ENCODE assay signal across 19 cellular contexts in the genomic region with DNA sequence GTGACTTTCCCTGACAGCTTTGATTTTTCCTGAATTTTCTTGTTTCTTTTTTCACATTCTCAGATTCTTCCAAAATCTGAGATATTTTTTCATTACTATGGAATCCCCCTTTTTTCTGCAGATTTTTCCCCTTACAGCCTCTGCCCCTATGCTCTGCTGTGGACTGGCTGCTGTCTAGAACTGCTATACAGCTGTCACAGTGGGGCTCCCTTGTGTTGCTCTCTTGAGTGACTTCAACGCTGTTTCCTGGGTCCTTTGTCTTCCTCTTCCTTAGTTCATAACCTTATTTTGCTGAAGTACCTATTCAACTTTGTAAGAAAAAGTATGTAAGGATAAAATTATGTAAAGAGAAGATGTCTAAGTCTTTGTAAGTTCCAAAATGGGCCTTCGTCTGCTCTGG.
"Had no signal": no experiment of that assay in that cellular context is flagged by ENCODE, and none has a peak within 500 bp of the region (broad histone marks: within the 10 kb centered on the region; RNA-seq: fewer than 3 reads in every experiment).

No MANE protein-coding gene starts in this region.

- H3K9me3 ChIP-seq: esophagus muscularis mucosa, gastroesophageal sphincter, heart left ventricle, left lung, lower lobe of right lung, mucosa of descending colon had no signal

- H3K27me3 Mint-ChIP-seq: naive B cell had no signal

- H3K27ac ChIP-seq: coronary artery, esophagus muscularis mucosa, foreskin keratinocyte, gastroesophageal sphincter, heart left ventricle, hepatocyte, left lung, lower lobe of right lung had no signal

- H2AFZ ChIP-seq: hepatocyte had no signal

- H3K9me3 Mint-ChIP-seq: mesothelial cell of epicardium, naive B cell had no signal

- H3K4me3 ChIP-seq: coronary artery, dorsolateral prefrontal cortex, esophagus muscularis mucosa, gastroesophageal sphincter, heart left ventricle, hepatocyte, left lung, lower lobe of right lung, mucosa of descending colon had no signal

- H3K4me1 Mint-ChIP-seq: naive B cell had no signal

- H3K36me3 Mint-ChIP-seq: mesothelial cell of epicardium, naive B cell had no signal

- H3K27me3 ChIP-seq: dorsolateral prefrontal cortex, foreskin keratinocyte, gastroesophageal sphincter, heart left ventricle, hepatocyte, left lung had no signal

- H3K27ac Mint-ChIP-seq: mesothelial cell of epicardium had no signal

- H3K4me2 ChIP-seq: hepatocyte had no signal

- H3K4me1 ChIP-seq: esophagus muscularis mucosa, foreskin keratinocyte, gastroesophageal sphincter, heart left ventricle, left lung, lower lobe of right lung had no signal

- ATAC-seq: foreskin keratinocyte, gastroesophageal sphincter, heart left ventricle, left cardiac atrium, left lung, left ventricle myocardium superior, lower lobe of right lung, mucosa of descending colon had no signal

- H3K36me3 ChIP-seq: esophagus muscularis mucosa, gastroesophageal sphincter, heart left ventricle, left lung, lower lobe of right lung had no signal

- H3K4me3 Mint-ChIP-seq: mesothelial cell of epicardium, naive B cell had no signal

- DNase-seq: dermis blood vessel endothelial cell; dorsolateral prefrontal cortex; effector CD4-positive, alpha-beta T cell; effector memory CD4-positive, alpha-beta T cell; foreskin keratinocyte; heart left ventricle; hypothalamus; left cardiac atrium; left lung; lower lobe of right lung; mesenchymal stem cell; mucosa of descending colon; naive B cell had no signal
